In the genomic region with DNA sequence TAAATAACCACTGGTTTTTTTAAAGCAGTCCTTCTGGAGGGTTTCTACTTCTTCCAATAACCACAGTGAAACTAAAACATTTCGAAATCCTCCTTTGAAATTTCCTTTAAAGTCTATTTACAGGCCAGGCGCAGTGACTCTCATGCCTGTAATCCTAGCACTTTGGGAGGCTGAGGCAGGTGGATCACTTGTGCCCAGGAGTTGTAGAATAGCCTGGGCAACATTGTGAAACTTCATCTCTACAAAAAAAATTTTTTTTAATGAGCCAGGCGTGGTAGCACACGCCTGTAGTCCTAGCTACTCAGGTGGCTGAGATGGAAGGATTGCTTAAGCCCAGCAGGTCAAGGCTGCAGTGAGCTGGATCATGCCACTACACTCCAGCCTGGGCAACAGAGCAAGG, we compare ENCODE assay signal across 13 cellular contexts. TPM values are rescaled to one million over a fixed set of nuclear protein-coding genes. Genes with fewer than 3 reads are reported as not detected.
DNase-seq lines count a peak whose midpoint lies in the region; ATAC-seq and TF ChIP-seq lines count a peak whose summit lies in the region.
"Had no signal": no experiment of that assay in that cellular context is flagged by ENCODE, and none has a peak within 500 bp of the region (broad histone marks: within the 10 kb centered on the region; RNA-seq: fewer than 3 reads in every experiment).

No MANE protein-coding gene starts in this region.

- H3K9me3 Mint-ChIP-seq in immature natural killer cell = no peaks in the 10 kb centered on the region
- H3K9me3 Mint-ChIP-seq: IgD-negative memory B cell; stimulated activated naive B cell treated with anti-CD40 and anti-IgM and Interleukin-4, amounts not matched to agents 10 μg/mL and 1 μg/mL and 100 μg/mL, for 72 hours had no signal

- H3K4me1 ChIP-seq in lower lobe of right lung = peaks cover 21% of the 10 kb centered on the region
- H3K4me1 ChIP-seq in upper lobe of left lung = peaks cover 9 to 22% (median 18%) of the 10 kb centered on the region in 4 donors

- peaks cover 8 to 30% (median 18%) of the 10 kb centered on the region in 3 donors for H3K36me3 Mint-ChIP-seq in immature natural killer cell

- H3K27ac Mint-ChIP-seq in immature natural killer cell = no peak overlapping the region
- H3K27ac Mint-ChIP-seq: IgD-negative memory B cell; stimulated activated naive B cell treated with anti-CD40 and anti-IgM and Interleukin-4, amounts not matched to agents 10 μg/mL and 1 μg/mL and 100 μg/mL, for 72 hours had no signal

- WGBS in upper lobe of left lung, 2 donors = 48 to 58% methylated on average over 4 of the region's 4 CpGs

- TF ChIP-seq EP300 in upper lobe of left lung (IDR thresholded peaks at IDR 0.05) = no peak

- DNase-seq in NOMO-1 treated with dmso at 0.1 percent for 144 hours (lab: John Stamatoyannopoulos, UW; ENCODE audit: unreplicated experiment) (peak; percentile 6), dorsolateral prefrontal cortex (no peak), lower lobe of right lung (no peak), upper lobe of left lung (peak in 1 of 2 donors; percentile 71), immature natural killer cell (no peak), NCI-H2029 (lab: John Stamatoyannopoulos, UW) (no peak), HUDEP-2 (lab: John Stamatoyannopoulos, UW; ENCODE audit: unreplicated experiment in 76 of 76) (no peak)
- DNase-seq: H7; islet precursor cell; NCI-H2081; stimulated activated naive B cell treated with anti-CD40 and anti-IgM and Interleukin-4, amounts not matched to agents 10 μg/mL and 1 μg/mL and 100 μg/mL, for 72 hours had no signal

- H3K4me3 Mint-ChIP-seq in immature natural killer cell = no peak overlapping the region
- H3K4me3 Mint-ChIP-seq: IgD-negative memory B cell; stimulated activated naive B cell treated with anti-CD40 and anti-IgM and Interleukin-4, amounts not matched to agents 10 μg/mL and 1 μg/mL and 100 μg/mL, for 72 hours had no signal

- H3K9me3 ChIP-seq in lower lobe of right lung (no peaks in the 10 kb centered on the region), upper lobe of left lung (no peaks in the 10 kb centered on the region)

- H3K27me3 ChIP-seq in dorsolateral prefrontal cortex = no peaks in the 10 kb centered on the region
- no peaks in the 10 kb centered on the region for H3K27me3 ChIP-seq in lower lobe of right lung (ENCODE audit: low read depth)
- H3K27me3 ChIP-seq in upper lobe of left lung = no peaks in the 10 kb centered on the region

- intact Hi-C loops in dorsolateral prefrontal cortex (cut with DNase I) = no loop called here
- intact Hi-C loops in lower lobe of right lung (cut with DNase I) = no loop called here

- peaks cover 0 to 1% (median 0%) of the 10 kb centered on the region in 3 donors for H3K27me3 Mint-ChIP-seq in immature natural killer cell (ENCODE audit: low read depth in 3 of 3)
- H3K27me3 Mint-ChIP-seq: IgD-negative memory B cell; stimulated activated naive B cell treated with anti-CD40 and anti-IgM and Interleukin-4, amounts not matched to agents 10 μg/mL and 1 μg/mL and 100 μg/mL, for 72 hours had no signal

- ATAC-seq in lower lobe of right lung (peak; percentile 93), upper lobe of left lung (ENCODE audit: low FRiP score in 2 of 2) (peak; percentile 54 to 90)
- ATAC-seq: stimulated activated naive B cell treated with anti-CD40 and anti-IgM and Interleukin-4, amounts not matched to agents 10 μg/mL and 1 μg/mL and 100 μg/mL, for 72 hours had no signal

- TF ChIP-seq POLR2A in upper lobe of left lung (IDR thresholded peaks at IDR 0.05) = no peak

- H3K36me3 ChIP-seq in lower lobe of right lung (peaks cover 57% of the 10 kb centered on the region), upper lobe of left lung (peaks cover 5 to 39% (median 16%) of the 10 kb centered on the region in 4 donors)

- H3K4me1 Mint-ChIP-seq in immature natural killer cell = peaks cover 4 to 15% of the 10 kb centered on the region in 2 donors

- no peak for TF ChIP-seq CTCF in dorsolateral prefrontal cortex (IDR thresholded peaks at IDR 0.05 in 54 of 56, conservative IDR thresholded peaks at IDR 0.05 in 2 of 56; ENCODE audit: low read depth in 1 of 56, partially characterized antibody in 56 of 56)
- no peak for TF ChIP-seq CTCF in lower lobe of right lung (IDR thresholded peaks at IDR 0.05)
- no peak for TF ChIP-seq CTCF in upper lobe of left lung (IDR thresholded peaks at IDR 0.05)

- H3K4me3 ChIP-seq in dorsolateral prefrontal cortex (no peak overlapping the region), lower lobe of right lung (no peak overlapping the region), upper lobe of left lung (no peak overlapping the region)

- H3K27ac ChIP-seq in dorsolateral prefrontal cortex (peak overlapping the region in 31 of 59 donors; percentile 2 to 75 (median 48)), lower lobe of right lung (peak overlapping the region; percentile 50), upper lobe of left lung (peak overlapping the region; percentile 31 to 56 (median 35))
- H3K27ac ChIP-seq: VCaP had no signal

RNA-seq across cellular contexts. Expression of a gene that starts 15.2 kb away (rescaled TPM):
- total RNA-seq in dorsolateral prefrontal cortex (100 to 1,000 TPM in 119 of 120 experiments, 10 to 100 TPM in 1; 90.5 to 188 (median 153) TPM), lower lobe of right lung (69.3 TPM), upper lobe of left lung (100 to 1,000 TPM in 2 of 6 donors, 10 to 100 TPM in 4; 58.2 to 136 (median 69.9) TPM)
- 10 to 100 TPM; 12.2 to 37.5 (median 21.2) TPM for polyA plus RNA-seq in immature natural killer cell
